In the genomic region with DNA sequence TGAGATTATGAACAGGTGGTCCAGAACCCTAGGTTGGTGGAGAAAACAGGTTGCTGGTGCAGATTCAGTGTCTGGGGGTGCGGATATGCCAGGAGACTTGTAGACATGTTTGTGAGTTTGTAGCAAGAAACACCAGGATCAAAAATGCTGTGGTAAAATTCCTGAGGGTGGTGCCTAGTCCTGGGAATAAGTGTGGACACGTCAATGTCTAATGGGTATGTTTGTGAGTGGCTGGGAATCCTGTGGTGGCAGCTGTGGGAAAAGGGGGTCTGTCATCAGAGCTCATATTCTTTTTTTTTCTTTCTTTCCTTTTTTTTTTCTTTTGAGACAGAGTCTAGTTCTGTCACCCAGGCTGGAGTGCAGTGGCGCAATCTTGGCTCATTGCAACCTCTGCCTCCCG, we compare ENCODE assay signal across 15 cellular contexts. TPM values are rescaled to one million over a fixed set of nuclear protein-coding genes. Genes with fewer than 3 reads are reported as not detected.
DNase-seq lines count a peak whose midpoint lies in the region; ATAC-seq, FAIRE-seq and TF ChIP-seq lines count a peak whose summit lies in the region.
"Had no signal": no experiment of that assay in that cellular context is flagged by ENCODE, and none has a peak within 500 bp of the region (broad histone marks: within the 10 kb centered on the region; RNA-seq: fewer than 3 reads in every experiment).

No MANE protein-coding gene starts in this region.

- peaks cover 89% of the 10 kb centered on the region for H3K79me2 ChIP-seq in hepatocyte

- peaks cover 0 to 6% (median 0%) of the 10 kb centered on the region in 3 donors for H3K4me1 ChIP-seq in pancreas
- no peaks in the 10 kb centered on the region for H3K4me1 ChIP-seq in hepatocyte (ENCODE audit: insufficient read depth)

- H4K20me1 ChIP-seq in hepatocyte (ENCODE audit: insufficient read depth, poor library complexity, severe bottlenecking), result no peaks in the 10 kb centered on the region

- POLR2A ChIA-PET in WTC11 (lab: Charles Lee), result no interaction called here

- no peak overlapping the region for H3K4me2 ChIP-seq in hepatocyte

- TF ChIP-seq CTCF in WTC11 (IDR thresholded peaks at IDR 0.05), result no peak
- TF ChIP-seq CTCF in fibroblast of mammary gland (conservative IDR thresholded peaks at IDR 0.05; ENCODE audit: control insufficient read depth, insufficient read depth, low read depth, low read length), result no peak
- TF ChIP-seq CTCF in pancreas (IDR thresholded peaks at IDR 0.05), result no peak
- no peak for TF ChIP-seq CTCF in hepatocyte (IDR thresholded peaks at IDR 0.05; ENCODE audit: poor library complexity)

- intact Hi-C loops in pancreas (cut with DNase I), result no loop called here
- intact Hi-C loops in activated T-helper 1 cell treated with anti-CD3 and anti-CD28 coated beads, Interleukin-12 subunit alpha, Interleukin-12 subunit beta, Interleukin-2, Interleukin-4 antibody, amounts not matched to agents 30 ng/mL and 10 ng/mL and 1 ng/mL, durations not matched to agents 14 hours and 24 hours and 36 hours (cut with micrococcal nuclease), result loop anchor here (10.0 kb wide), 1 partner anchor 443 kb away; the partner anchor contains the start of gene ZNF100

- H3K27ac ChIP-seq in pancreas, result peak overlapping the region in 3 of 4 donors; percentile 38 to 62 (median 60)
- H3K27ac ChIP-seq in hepatocyte, result no peak overlapping the region

- H3K36me3 ChIP-seq in pancreas (no peaks in the 10 kb centered on the region), hepatocyte (replicated peaks; ENCODE audit: insufficient read depth, low read depth) (no peaks in the 10 kb centered on the region)

- H3K9me3 Mint-ChIP-seq in WTC11, result peaks cover 13% of the 10 kb centered on the region
- peaks cover 65% of the 10 kb centered on the region for H3K9me3 Mint-ChIP-seq in activated T-helper 1 cell treated with anti-CD3 and anti-CD28 coated beads, Interleukin-12 subunit alpha, Interleukin-12 subunit beta, Interleukin-2, Interleukin-4 antibody, amounts not matched to agents 30 ng/mL and 10 ng/mL and 1 ng/mL, durations not matched to agents 14 hours and 24 hours and 36 hours

- DNase-seq in EL, result peak; percentile 51
- DNase-seq in WTC11 (ENCODE audit: low spot score), result no peak
- peak; percentile 23 for DNase-seq in fibroblast of mammary gland (ENCODE audit: low read depth)
- DNase-seq in pancreas, result no peak
- DNase-seq in activated T-helper 1 cell treated with anti-CD3 and anti-CD28 coated beads, Interleukin-12 subunit alpha, Interleukin-12 subunit beta, Interleukin-2, Interleukin-4 antibody, amounts not matched to agents 30 ng/mL and 10 ng/mL and 1 ng/mL, durations not matched to agents 14 hours and 24 hours and 36 hours (ENCODE audit: low spot score), result no peak
- no peak for DNase-seq in GM03348 (ENCODE audit: low spot score)
- DNase-seq in hepatocyte (ENCODE audit: low spot score), result no peak
- DNase-seq in NCI-H446 (lab: John Stamatoyannopoulos, UW), result no peak
- DNase-seq: erythroblast; GF-D8; MM.1S; NCI-H2227 treated with DMSO at 0.1 percent for 48 hours; stimulated activated CD4-positive, alpha-beta T cell treated with anti-CD3 and anti-CD28 coated beads, Interleukin-15, amount 100 ng/mL, for 24 hours; T-helper 2 cell had no signal

- no peaks in the 10 kb centered on the region for H3K27me3 Mint-ChIP-seq in WTC11 (ENCODE audit: low read depth)
- H3K27me3 Mint-ChIP-seq in activated T-helper 1 cell treated with anti-CD3 and anti-CD28 coated beads, Interleukin-12 subunit alpha, Interleukin-12 subunit beta, Interleukin-2, Interleukin-4 antibody, amounts not matched to agents 30 ng/mL and 10 ng/mL and 1 ng/mL, durations not matched to agents 14 hours and 24 hours and 36 hours (ENCODE audit: insufficient read depth), result no peaks in the 10 kb centered on the region

- peak overlapping the region; percentile 66 for H3K27ac Mint-ChIP-seq in WTC11
- H3K27ac Mint-ChIP-seq in activated T-helper 1 cell treated with anti-CD3 and anti-CD28 coated beads, Interleukin-12 subunit alpha, Interleukin-12 subunit beta, Interleukin-2, Interleukin-4 antibody, amounts not matched to agents 30 ng/mL and 10 ng/mL and 1 ng/mL, durations not matched to agents 14 hours and 24 hours and 36 hours, result no peak overlapping the region

- WGBS in pancreas, 2 donors, result 75 to 80% methylated on average over 4 of the region's 4 CpGs
- WGBS in hepatocyte (ENCODE audit: low lambda C conversion rate, missing lambda C conversion rate), result 78% methylated on average over 4 of the region's 4 CpGs

- no peak overlapping the region for H3K4me3 Mint-ChIP-seq in WTC11
- no peak overlapping the region for H3K4me3 Mint-ChIP-seq in activated T-helper 1 cell treated with anti-CD3 and anti-CD28 coated beads, Interleukin-12 subunit alpha, Interleukin-12 subunit beta, Interleukin-2, Interleukin-4 antibody, amounts not matched to agents 30 ng/mL and 10 ng/mL and 1 ng/mL, durations not matched to agents 14 hours and 24 hours and 36 hours

- H3K27me3 ChIP-seq in pancreas (no peaks in the 10 kb centered on the region), hepatocyte (no peaks in the 10 kb centered on the region)

- CTCF ChIA-PET in WTC11 (lab: Charles Lee), result no interaction called here

- FAIRE-seq in pancreas (lab: Jason Lieb, UNC), result no peak
- FAIRE-seq: keratinocyte had no signal

- peaks cover 55% of the 10 kb centered on the region for H3K4me1 Mint-ChIP-seq in WTC11
- no peaks in the 10 kb centered on the region for H3K4me1 Mint-ChIP-seq in activated T-helper 1 cell treated with anti-CD3 and anti-CD28 coated beads, Interleukin-12 subunit alpha, Interleukin-12 subunit beta, Interleukin-2, Interleukin-4 antibody, amounts not matched to agents 30 ng/mL and 10 ng/mL and 1 ng/mL, durations not matched to agents 14 hours and 24 hours and 36 hours (ENCODE audit: low read depth)

- peaks cover 23% of the 10 kb centered on the region for H3K36me3 Mint-ChIP-seq in WTC11
- H3K36me3 Mint-ChIP-seq in activated T-helper 1 cell treated with anti-CD3 and anti-CD28 coated beads, Interleukin-12 subunit alpha, Interleukin-12 subunit beta, Interleukin-2, Interleukin-4 antibody, amounts not matched to agents 30 ng/mL and 10 ng/mL and 1 ng/mL, durations not matched to agents 14 hours and 24 hours and 36 hours (ENCODE audit: low read depth), result peaks cover 75% of the 10 kb centered on the region

- no peaks in the 10 kb centered on the region for H3K9me2 ChIP-seq in hepatocyte (replicated peaks; ENCODE audit: insufficient read depth)

- no peaks in the 10 kb centered on the region for H3K9me3 ChIP-seq in pancreas
- H3K9me3 ChIP-seq in hepatocyte (ENCODE audit: low read depth), result no peaks in the 10 kb centered on the region

- H2AFZ ChIP-seq in hepatocyte, result no peak overlapping the region

- H3K4me3 ChIP-seq in fibroblast of mammary gland (ENCODE audit: control insufficient read depth, low read depth, low read length) (no peak overlapping the region), pancreas (no peak overlapping the region), hepatocyte (no peak overlapping the region)

- no peak for ATAC-seq in WTC11
- no peak for ATAC-seq in pancreas

TF ChIP-seq in WTC11, 78 proteins besides CTCF, POLR2A, EP300 and RAD21 (continues in another document):
- TF ChIP-seq ZNF317 (CRISPR knock-in tag; IDR thresholded peaks at IDR 0.05; ENCODE audit: borderline replicate concordance, low read depth), result no peak
- no peak for TF ChIP-seq ZNF671 (CRISPR knock-in tag; IDR thresholded peaks at IDR 0.05)
- TF ChIP-seq ZNF416 (CRISPR knock-in tag; IDR thresholded peaks at IDR 0.05), result no peak
- TF ChIP-seq AFF4 (CRISPR knock-in tag; IDR thresholded peaks at IDR 0.05; ENCODE audit: borderline replicate concordance), result no peak
- TF ChIP-seq GRHL2 (CRISPR knock-in tag; IDR thresholded peaks at IDR 0.05; ENCODE audit: insufficient replicate concordance, severe bottlenecking), result no peak

RNA-seq across cellular contexts. Expression of gene ZNF708, which starts 7.2 kb away (rescaled TPM):
- total RNA-seq in WTC11 (2021), result 27.2 to 34.9 TPM (median 30.1 TPM) in 3 replicates
- total RNA-seq in pancreas, result 10 to 100 TPM in 1 of 6 donors, 1 to 10 TPM in 5; 5.1 to 11.7 (median 7.7) TPM
- 1 to 10 TPM; 5.1 to 5.2 TPM for polyA plus RNA-seq in pancreas
- 9.6 and 9.9 TPM in 2 replicates for total RNA-seq in activated T-helper 1 cell treated with anti-CD3 and anti-CD28 coated beads, Interleukin-12 subunit alpha, Interleukin-12 subunit beta, Interleukin-2, Interleukin-4 antibody, amounts not matched to agents 30 ng/mL and 10 ng/mL and 1 ng/mL, durations not matched to agents 14 hours and 24 hours and 36 hours
- 9.9 and 11.7 TPM in 2 replicates for total RNA-seq in hepatocyte
- 0.92 and 1.4 TPM in 2 replicates for polyA plus RNA-seq in hepatocyte

RNA-seq across cellular contexts. Expression of gene ZNF738, which starts 36.8 kb away (rescaled TPM):
- total RNA-seq in WTC11 (2021), result 48.4 to 52.0 TPM (median 49.7 TPM) in 3 replicates
- total RNA-seq in pancreas, result 1 to 10 TPM; 1.4 to 5.0 (median 2.5) TPM
- polyA plus RNA-seq in pancreas, result 1 to 10 TPM; 2.4 to 3.6 TPM
- total RNA-seq in activated T-helper 1 cell treated with anti-CD3 and anti-CD28 coated beads, Interleukin-12 subunit alpha, Interleukin-12 subunit beta, Interleukin-2, Interleukin-4 antibody, amounts not matched to agents 30 ng/mL and 10 ng/mL and 1 ng/mL, durations not matched to agents 14 hours and 24 hours and 36 hours, result 9.7 and 11.7 TPM in 2 replicates
- total RNA-seq in hepatocyte, result 18.4 and 28.4 TPM in 2 replicates
- 8.4 and 9.3 TPM in 2 replicates for polyA plus RNA-seq in hepatocyte

Comparison
In these comparisons a context has a peak if more than half of its experiments do, and no peak if none do; other contexts are left out.
1. DNase-seq: peak in EL (single experiment) and fibroblast of mammary gland (single experiment); none in WTC11 (single experiment), pancreas (0 of 6), activated T-helper 1 cell treated with anti-CD3 and anti-CD28 coated beads, Interleukin-12 subunit alpha, Interleukin-12 subunit beta, Interleukin-2, Interleukin-4 antibody, amounts not matched to agents 30 ng/mL and 10 ng/mL and 1 ng/mL, durations not matched to agents 14 hours and 24 hours and 36 hours (single experiment), GM03348 (single experiment), hepatocyte (single experiment) and NCI-H446 (0 of 2).